10 cellular contexts compared by ENCODE assay signal in genomic region chr10:47025540-47026300, GRCh38.
DNase-seq lines count a peak whose midpoint lies in the region.
"Had no signal": no experiment of that assay in that cellular context is flagged by ENCODE, and none has a peak within 500 bp of the region (broad histone marks: within the 10 kb centered on the region; RNA-seq: fewer than 3 reads in every experiment).

No MANE protein-coding gene starts in this region.

- H3K9me3 ChIP-seq in adipocyte (ENCODE audit: control insufficient read depth, low read length) = no peaks in the 10 kb centered on the region

- H3K27me3 ChIP-seq in adipocyte (replicated peaks; ENCODE audit: control insufficient read depth, insufficient read depth, low read length) = no peaks in the 10 kb centered on the region

- H3K9ac ChIP-seq in adipocyte (ENCODE audit: low read length) = peak overlapping the region; percentile 46

- DNase-seq in activated effector memory CD4-positive, alpha-beta T cell treated with anti-CD3 and anti-CD28 coated beads, Interleukin-2, amount 50 U/mL, for 16 hours = peak; percentile 33
- no peak for DNase-seq in activated effector memory CD4-positive, alpha-beta T cell treated with Interleukin-2 at 50 U/mL for 16 hours
- DNase-seq in adipocyte (ENCODE audit: low read depth) (no peak), islet precursor cell (peak; percentile 53), ureter (ENCODE audit: low spot score) (peak; percentile 35), cerebellar nuclear complex (lab: John Stamatoyannopoulos, UW) (no peak), middle frontal gyrus (ENCODE audit: extremely low spot score, low spot score) (no peak), DMS53 (lab: John Stamatoyannopoulos, UW) (no peak)
- DNase-seq: activated naive CD8-positive, alpha-beta T cell treated with anti-CD3 and anti-CD28 coated beads, Interleukin-2, amount 50 U/mL, for 24 hours; stimulated activated CD4-positive, alpha-beta T cell treated with anti-CD3 and anti-CD28 coated beads, Interleukin-15, amount 100 ng/mL, for 24 hours had no signal

- no peak overlapping the region for H3K4me3 ChIP-seq in adipocyte (ENCODE audit: low read length)

- no peaks in the 10 kb centered on the region for H3K36me3 ChIP-seq in adipocyte (ENCODE audit: control insufficient read depth, insufficient read depth, low read length, severe bottlenecking)

- peaks cover 41% of the 10 kb centered on the region for H3K4me1 ChIP-seq in adipocyte (ENCODE audit: control insufficient read depth, insufficient read depth, low read length)

Comparison
In these comparisons a context has a peak if more than half of its experiments do, and no peak if none do; other contexts are left out.
1. DNase-seq: peak in activated effector memory CD4-positive, alpha-beta T cell treated with anti-CD3 and anti-CD28 coated beads, Interleukin-2, amount 50 U/mL, for 16 hours (single experiment), islet precursor cell (single experiment) and ureter (single experiment); none in activated effector memory CD4-positive, alpha-beta T cell treated with Interleukin-2 at 50 U/mL for 16 hours (single experiment), adipocyte (single experiment), cerebellar nuclear complex (0 of 2), middle frontal gyrus (single experiment) and DMS53 (single experiment).